ENCODE assay signal across 21 cellular contexts in the genomic region with DNA sequence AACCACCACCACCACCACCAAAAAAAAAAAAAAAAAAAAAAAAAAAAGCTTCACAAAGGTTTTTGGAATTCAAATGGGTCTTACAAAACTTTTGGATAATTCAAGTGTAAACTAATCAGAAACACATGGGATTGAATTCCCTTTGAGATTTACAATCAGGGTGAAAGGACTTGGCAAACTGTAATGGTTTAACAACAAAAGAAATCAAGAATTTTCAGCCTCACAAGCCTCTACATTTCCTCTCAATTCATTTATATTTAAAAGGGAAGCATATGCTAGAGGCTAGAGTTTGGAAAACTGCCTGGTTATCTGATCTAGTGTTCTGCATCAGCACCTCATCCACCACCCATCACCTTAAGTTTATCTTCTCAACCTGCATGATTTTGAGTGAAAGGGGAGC.
DNase-seq lines count a peak whose midpoint lies in the region; ATAC-seq and TF ChIP-seq lines count a peak whose summit lies in the region.
"Had no signal": no experiment of that assay in that cellular context is flagged by ENCODE, and none has a peak within 500 bp of the region (broad histone marks: within the 10 kb centered on the region; RNA-seq: fewer than 3 reads in every experiment).

No MANE protein-coding gene starts in this region.

- in situ Hi-C loops in astrocyte of the spinal cord (cut with HindIII; ENCODE audit: low sequenced_read_pairs): no loop called here

- H3K27ac Mint-ChIP-seq in HFFc6 (peak overlapping the region; percentile 13), CD14-positive monocyte (no peak overlapping the region)
- no peak overlapping the region for H3K27ac Mint-ChIP-seq in activated CD4-positive, alpha-beta memory T cell treated with anti-CD3 and anti-CD28 coated beads for 36 hours
- H3K27ac Mint-ChIP-seq: activated CD4-positive, alpha-beta T cell treated with anti-CD3 and anti-CD28 coated beads, Interleukin-2, amount 10 ng/mL, durations not matched to agents 7 days and 5 days; B cell; progenitor cell of endocrine pancreas; stimulated activated naive B cell treated with anti-CD40 and anti-IgM and Interleukin-4, amounts not matched to agents 10 μg/mL and 1 μg/mL and 100 μg/mL, for 72 hours had no signal

- no peaks in the 10 kb centered on the region for H3K36me3 ChIP-seq in BJ (ENCODE audit: control insufficient read depth, insufficient read depth, low read length)
- H3K36me3 ChIP-seq: esophagus squamous epithelium, tibial artery had no signal

- H3K4me3 Mint-ChIP-seq in HFFc6 (no peak overlapping the region), CD14-positive monocyte (no peak overlapping the region)
- H3K4me3 Mint-ChIP-seq in activated CD4-positive, alpha-beta memory T cell treated with anti-CD3 and anti-CD28 coated beads for 36 hours: no peak overlapping the region
- H3K4me3 Mint-ChIP-seq: activated CD4-positive, alpha-beta T cell treated with anti-CD3 and anti-CD28 coated beads, Interleukin-2, amount 10 ng/mL, durations not matched to agents 7 days and 5 days; B cell; central memory CD8-positive, alpha-beta T cell; stimulated activated naive B cell treated with anti-CD40 and anti-IgM and Interleukin-4, amounts not matched to agents 10 μg/mL and 1 μg/mL and 100 μg/mL, for 72 hours had no signal

- DNase-seq in BJ (ENCODE audit: low read depth): peak; percentile 83
- peak; percentile 13 for DNase-seq in HFFc6
- DNase-seq in astrocyte of the spinal cord (ENCODE audit: low read depth, low spot score): peak; percentile 85
- peak; percentile 54 to 66 for DNase-seq in foreskin fibroblast
- DNase-seq in activated CD4-positive, alpha-beta memory T cell treated with anti-CD3 and anti-CD28 coated beads for 36 hours: no peak
- DNase-seq in CD14-positive monocyte (ENCODE audit: low spot score): no peak
- DNase-seq: activated CD4-positive, alpha-beta T cell treated with anti-CD3 and anti-CD28 coated beads, Interleukin-2, amount 10 ng/mL, durations not matched to agents 7 days and 5 days; activated CD8-positive, alpha-beta memory T cell treated with anti-CD3 and anti-CD28 coated beads, Interleukin-2, amount 50 U/mL, for 48 hours; activated effector memory CD4-positive, alpha-beta T cell treated with anti-CD3 and anti-CD28 coated beads, Interleukin-2, amount 50 U/mL, for 16 hours; Caco-2; esophagus squamous epithelium; NCI-H748 treated with DMSO at 0.1 percent for 48 hours; SHP77 treated with DMSO at 0.1 percent for 48 hours; stimulated activated CD4-positive, alpha-beta T cell treated with anti-CD3 and anti-CD28 coated beads, Interleukin-1b, Interleukin-23, amount 100 ng/mL, for 48 hours; stimulated activated naive B cell treated with anti-CD40 and anti-IgM and Interleukin-4, amounts not matched to agents 10 μg/mL and 1 μg/mL and 100 μg/mL, for 72 hours; tibial artery had no signal

- H3K27me3 ChIP-seq in BJ (ENCODE audit: control insufficient read depth, insufficient read depth, low read length): no peaks in the 10 kb centered on the region
- H3K27me3 ChIP-seq: esophagus squamous epithelium, tibial artery had no signal

- no peak for ATAC-seq in HG03108 (IDR thresholded peaks at IDR 0.05; ENCODE audit: unreplicated experiment)
- ATAC-seq: left lobe of liver; stimulated activated naive B cell treated with anti-CD40 and anti-IgM and Interleukin-4, amounts not matched to agents 10 μg/mL and 1 μg/mL and 100 μg/mL, for 72 hours had no signal

- CTCF ChIA-PET in BJ (lab: Yijun Ruan, JAX): interaction anchor here (0.5 kb wide), 1 partner anchor 63 kb away, joined by 3 read pairs; no protein-coding TSS in a partner anchor
- CTCF ChIA-PET in activated CD4-positive, alpha-beta memory T cell treated with anti-CD3 and anti-CD28 coated beads for 36 hours (lab: Charles Lee): no interaction called here

- TF ChIP-seq CTCF in BJ (IDR thresholded peaks at IDR 0.05; ENCODE audit: insufficient read depth, low read depth, low read length) (no peak), HFFc6 (IDR thresholded peaks at IDR 0.05) (no peak), astrocyte of the spinal cord (IDR thresholded peaks at IDR 0.05; ENCODE audit: low read depth, low read length) (no peak), foreskin fibroblast (IDR thresholded peaks at IDR 0.05; ENCODE audit: low read depth, low read length) (no peak), CD14-positive monocyte (IDR thresholded peaks at IDR 0.05) (no peak)

- H3K4me1 Mint-ChIP-seq in HFFc6 (ENCODE audit: low read depth) (peaks cover 80% of the 10 kb centered on the region), CD14-positive monocyte (no peaks in the 10 kb centered on the region)
- no peaks in the 10 kb centered on the region for H3K4me1 Mint-ChIP-seq in activated CD4-positive, alpha-beta memory T cell treated with anti-CD3 and anti-CD28 coated beads for 36 hours (ENCODE audit: low read depth)
- H3K4me1 Mint-ChIP-seq: activated CD4-positive, alpha-beta T cell treated with anti-CD3 and anti-CD28 coated beads, Interleukin-2, amount 10 ng/mL, durations not matched to agents 7 days and 5 days; B cell; central memory CD8-positive, alpha-beta T cell; stimulated activated naive B cell treated with anti-CD40 and anti-IgM and Interleukin-4, amounts not matched to agents 10 μg/mL and 1 μg/mL and 100 μg/mL, for 72 hours had no signal

- intact Hi-C loops in activated CD4-positive, alpha-beta memory T cell treated with anti-CD3 and anti-CD28 coated beads for 36 hours (cut with micrococcal nuclease): no loop called here
- intact Hi-C loops in CD14-positive monocyte (cut with micrococcal nuclease): no loop called here

- H3K36me3 Mint-ChIP-seq in HFFc6 (ENCODE audit: low read depth) (peaks cover 17% of the 10 kb centered on the region), CD14-positive monocyte (no peaks in the 10 kb centered on the region)
- no peaks in the 10 kb centered on the region for H3K36me3 Mint-ChIP-seq in activated CD4-positive, alpha-beta memory T cell treated with anti-CD3 and anti-CD28 coated beads for 36 hours
- H3K36me3 Mint-ChIP-seq: stimulated activated naive B cell treated with anti-CD40 and anti-IgM and Interleukin-4, amounts not matched to agents 10 μg/mL and 1 μg/mL and 100 μg/mL, for 72 hours had no signal

- POLR2A ChIA-PET in BJ (lab: Charles Lee): interaction anchor here (0.6 kb wide), 3 partner anchors 9 to 217 kb away, joined by 3 to 5 read pairs (median 3); no protein-coding TSS in a partner anchor
- POLR2A ChIA-PET in activated CD4-positive, alpha-beta memory T cell treated with anti-CD3 and anti-CD28 coated beads for 36 hours (lab: Charles Lee): no interaction called here

- H3K27me3 Mint-ChIP-seq in HFFc6 (ENCODE audit: insufficient read depth): peaks cover 2% of the 10 kb centered on the region
- H3K27me3 Mint-ChIP-seq in activated CD4-positive, alpha-beta memory T cell treated with anti-CD3 and anti-CD28 coated beads for 36 hours: no peaks in the 10 kb centered on the region
- H3K27me3 Mint-ChIP-seq in CD14-positive monocyte (ENCODE audit: low read depth in 3 of 3): peaks cover 0 to 2% (median 2%) of the 10 kb centered on the region in 3 donors
- H3K27me3 Mint-ChIP-seq: B cell; stimulated activated naive B cell treated with anti-CD40 and anti-IgM and Interleukin-4, amounts not matched to agents 10 μg/mL and 1 μg/mL and 100 μg/mL, for 72 hours had no signal

- H3K9me3 Mint-ChIP-seq in HFFc6 (no peaks in the 10 kb centered on the region), CD14-positive monocyte (peaks cover 0 to 3% (median 0%) of the 10 kb centered on the region in 7 donors)
- no peaks in the 10 kb centered on the region for H3K9me3 Mint-ChIP-seq in activated CD4-positive, alpha-beta memory T cell treated with anti-CD3 and anti-CD28 coated beads for 36 hours
- H3K9me3 Mint-ChIP-seq: activated CD4-positive, alpha-beta T cell treated with anti-CD3 and anti-CD28 coated beads, Interleukin-2, amount 10 ng/mL, durations not matched to agents 7 days and 5 days; central memory CD8-positive, alpha-beta T cell; stimulated activated naive B cell treated with anti-CD40 and anti-IgM and Interleukin-4, amounts not matched to agents 10 μg/mL and 1 μg/mL and 100 μg/mL, for 72 hours had no signal

- no peak overlapping the region for H3K4me3 ChIP-seq in BJ (ENCODE audit: low read depth, low read length)
- no peak overlapping the region for H3K4me3 ChIP-seq in astrocyte of the spinal cord (ENCODE audit: low read depth, low read length)
- H3K4me3 ChIP-seq in foreskin fibroblast (ENCODE audit: low read depth in 1 of 2, low read length in 2 of 2): no peak overlapping the region
- H3K4me3 ChIP-seq: esophagus squamous epithelium, tibial artery had no signal

Comparison
In these comparisons a context has a peak if more than half of its experiments do, and no peak if none do; other contexts are left out.
1. DNase-seq: peak in BJ (single experiment), HFFc6 (single experiment), astrocyte of the spinal cord (single experiment) and foreskin fibroblast (2 of 2); none in activated CD4-positive, alpha-beta memory T cell treated with anti-CD3 and anti-CD28 coated beads for 36 hours (single experiment) and CD14-positive monocyte (single experiment).